Comparison of ENCODE assay signal across 3 cellular contexts in the genomic region with DNA sequence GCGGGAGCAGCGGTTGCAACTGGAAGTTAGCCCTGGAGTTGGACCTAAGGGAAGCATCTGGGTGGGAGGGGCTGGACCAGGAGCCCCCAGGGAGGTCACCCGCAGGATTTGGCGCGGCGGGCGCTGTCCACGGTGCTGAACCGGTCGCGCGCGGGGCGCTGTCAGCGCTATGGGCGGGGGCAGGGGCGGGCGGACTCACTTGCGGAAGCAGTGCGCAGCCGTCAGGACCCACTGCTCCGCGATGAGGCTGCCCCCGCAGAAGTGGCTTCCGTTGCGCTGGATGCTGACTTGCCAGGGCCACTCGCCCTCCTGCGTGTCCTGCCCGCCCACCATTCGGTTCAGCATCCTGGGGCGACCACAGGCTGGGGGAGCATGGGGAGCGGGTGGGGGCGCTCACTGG.
TF ChIP-seq lines count a peak whose summit lies in the region.

No MANE protein-coding gene starts in this region.

TF ChIP-seq in HEK293, 187 proteins besides CTCF, POLR2A, EP300 and RAD21:
- TF ChIP-seq ZNF2 (tag by site-specific recombination; IDR thresholded peaks at IDR 0.05), result no peak
- TF ChIP-seq, protein P1, sequence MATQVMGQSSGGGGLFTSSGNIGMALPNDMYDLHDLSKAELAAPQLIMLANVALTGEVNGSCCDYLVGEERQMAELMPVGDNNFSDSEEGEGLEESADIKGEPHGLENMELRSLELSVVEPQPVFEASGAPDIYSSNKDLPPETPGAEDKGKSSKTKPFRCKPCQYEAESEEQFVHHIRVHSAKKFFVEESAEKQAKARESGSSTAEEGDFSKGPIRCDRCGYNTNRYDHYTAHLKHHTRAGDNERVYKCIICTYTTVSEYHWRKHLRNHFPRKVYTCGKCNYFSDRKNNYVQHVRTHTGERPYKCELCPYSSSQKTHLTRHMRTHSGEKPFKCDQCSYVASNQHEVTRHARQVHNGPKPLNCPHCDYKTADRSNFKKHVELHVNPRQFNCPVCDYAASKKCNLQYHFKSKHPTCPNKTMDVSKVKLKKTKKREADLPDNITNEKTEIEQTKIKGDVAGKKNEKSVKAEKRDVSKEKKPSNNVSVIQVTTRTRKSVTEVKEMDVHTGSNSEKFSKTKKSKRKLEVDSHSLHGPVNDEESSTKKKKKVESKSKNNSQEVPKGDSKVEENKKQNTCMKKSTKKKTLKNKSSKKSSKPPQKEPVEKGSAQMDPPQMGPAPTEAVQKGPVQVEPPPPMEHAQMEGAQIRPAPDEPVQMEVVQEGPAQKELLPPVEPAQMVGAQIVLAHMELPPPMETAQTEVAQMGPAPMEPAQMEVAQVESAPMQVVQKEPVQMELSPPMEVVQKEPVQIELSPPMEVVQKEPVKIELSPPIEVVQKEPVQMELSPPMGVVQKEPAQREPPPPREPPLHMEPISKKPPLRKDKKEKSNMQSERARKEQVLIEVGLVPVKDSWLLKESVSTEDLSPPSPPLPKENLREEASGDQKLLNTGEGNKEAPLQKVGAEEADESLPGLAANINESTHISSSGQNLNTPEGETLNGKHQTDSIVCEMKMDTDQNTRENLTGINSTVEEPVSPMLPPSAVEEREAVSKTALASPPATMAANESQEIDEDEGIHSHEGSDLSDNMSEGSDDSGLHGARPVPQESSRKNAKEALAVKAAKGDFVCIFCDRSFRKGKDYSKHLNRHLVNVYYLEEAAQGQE (tag by site-specific recombination; IDR thresholded peaks at IDR 0.05), result peak; percentile 93
- no peak for TF ChIP-seq ZNF133 (tag by site-specific recombination; IDR thresholded peaks at IDR 0.05)

TF ChIP-seq in WTC11, 78 proteins besides CTCF, POLR2A, EP300 and RAD21 (continues in another document):
- TF ChIP-seq, protein P2, sequence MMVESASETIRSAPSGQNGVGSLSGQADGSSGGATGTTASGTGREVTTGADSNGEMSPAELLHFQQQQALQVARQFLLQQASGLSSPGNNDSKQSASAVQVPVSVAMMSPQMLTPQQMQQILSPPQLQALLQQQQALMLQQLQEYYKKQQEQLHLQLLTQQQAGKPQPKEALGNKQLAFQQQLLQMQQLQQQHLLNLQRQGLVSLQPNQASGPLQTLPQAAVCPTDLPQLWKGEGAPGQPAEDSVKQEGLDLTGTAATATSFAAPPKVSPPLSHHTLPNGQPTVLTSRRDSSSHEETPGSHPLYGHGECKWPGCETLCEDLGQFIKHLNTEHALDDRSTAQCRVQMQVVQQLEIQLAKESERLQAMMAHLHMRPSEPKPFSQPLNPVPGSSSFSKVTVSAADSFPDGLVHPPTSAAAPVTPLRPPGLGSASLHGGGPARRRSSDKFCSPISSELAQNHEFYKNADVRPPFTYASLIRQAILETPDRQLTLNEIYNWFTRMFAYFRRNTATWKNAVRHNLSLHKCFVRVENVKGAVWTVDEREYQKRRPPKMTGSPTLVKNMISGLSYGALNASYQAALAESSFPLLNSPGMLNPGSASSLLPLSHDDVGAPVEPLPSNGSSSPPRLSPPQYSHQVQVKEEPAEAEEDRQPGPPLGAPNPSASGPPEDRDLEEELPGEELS (CRISPR knock-in tag; IDR thresholded peaks at IDR 0.05), result peak; percentile 90
- peak; percentile 78 for TF ChIP-seq JUN (CRISPR knock-in tag; IDR thresholded peaks at IDR 0.05)
- TF ChIP-seq ZNF317 (CRISPR knock-in tag; IDR thresholded peaks at IDR 0.05; ENCODE audit: borderline replicate concordance, low read depth), result peak; percentile 25; the same call in 1 of the 2 replicates
- TF ChIP-seq CREB1 (CRISPR knock-in tag; IDR thresholded peaks at IDR 0.05), result peak; percentile 82
- TF ChIP-seq HMGA2 (CRISPR knock-in tag; IDR thresholded peaks at IDR 0.05), result no peak
- TF ChIP-seq, protein P3, sequence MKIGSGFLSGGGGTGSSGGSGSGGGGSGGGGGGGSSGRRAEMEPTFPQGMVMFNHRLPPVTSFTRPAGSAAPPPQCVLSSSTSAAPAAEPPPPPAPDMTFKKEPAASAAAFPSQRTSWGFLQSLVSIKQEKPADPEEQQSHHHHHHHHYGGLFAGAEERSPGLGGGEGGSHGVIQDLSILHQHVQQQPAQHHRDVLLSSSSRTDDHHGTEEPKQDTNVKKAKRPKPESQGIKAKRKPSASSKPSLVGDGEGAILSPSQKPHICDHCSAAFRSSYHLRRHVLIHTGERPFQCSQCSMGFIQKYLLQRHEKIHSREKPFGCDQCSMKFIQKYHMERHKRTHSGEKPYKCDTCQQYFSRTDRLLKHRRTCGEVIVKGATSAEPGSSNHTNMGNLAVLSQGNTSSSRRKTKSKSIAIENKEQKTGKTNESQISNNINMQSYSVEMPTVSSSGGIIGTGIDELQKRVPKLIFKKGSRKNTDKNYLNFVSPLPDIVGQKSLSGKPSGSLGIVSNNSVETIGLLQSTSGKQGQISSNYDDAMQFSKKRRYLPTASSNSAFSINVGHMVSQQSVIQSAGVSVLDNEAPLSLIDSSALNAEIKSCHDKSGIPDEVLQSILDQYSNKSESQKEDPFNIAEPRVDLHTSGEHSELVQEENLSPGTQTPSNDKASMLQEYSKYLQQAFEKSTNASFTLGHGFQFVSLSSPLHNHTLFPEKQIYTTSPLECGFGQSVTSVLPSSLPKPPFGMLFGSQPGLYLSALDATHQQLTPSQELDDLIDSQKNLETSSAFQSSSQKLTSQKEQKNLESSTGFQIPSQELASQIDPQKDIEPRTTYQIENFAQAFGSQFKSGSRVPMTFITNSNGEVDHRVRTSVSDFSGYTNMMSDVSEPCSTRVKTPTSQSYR (CRISPR knock-in tag; IDR thresholded peaks at IDR 0.05), result 0 out of 2 replicates have a peak, but pooled peaks have one; percentile 61
- TF ChIP-seq, protein P4, sequence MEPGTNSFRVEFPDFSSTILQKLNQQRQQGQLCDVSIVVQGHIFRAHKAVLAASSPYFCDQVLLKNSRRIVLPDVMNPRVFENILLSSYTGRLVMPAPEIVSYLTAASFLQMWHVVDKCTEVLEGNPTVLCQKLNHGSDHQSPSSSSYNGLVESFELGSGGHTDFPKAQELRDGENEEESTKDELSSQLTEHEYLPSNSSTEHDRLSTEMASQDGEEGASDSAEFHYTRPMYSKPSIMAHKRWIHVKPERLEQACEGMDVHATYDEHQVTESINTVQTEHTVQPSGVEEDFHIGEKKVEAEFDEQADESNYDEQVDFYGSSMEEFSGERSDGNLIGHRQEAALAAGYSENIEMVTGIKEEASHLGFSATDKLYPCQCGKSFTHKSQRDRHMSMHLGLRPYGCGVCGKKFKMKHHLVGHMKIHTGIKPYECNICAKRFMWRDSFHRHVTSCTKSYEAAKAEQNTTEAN (CRISPR knock-in tag; IDR thresholded peaks at IDR 0.05), result no peak
- peak; percentile 49; the same call in 1 of the 2 replicates for TF ChIP-seq ESRRA (CRISPR knock-in tag; IDR thresholded peaks at IDR 0.05; ENCODE audit: borderline replicate concordance)
- no peak for TF ChIP-seq PRRX2 (CRISPR knock-in tag; IDR thresholded peaks at IDR 0.05)
- 0 out of 2 replicates have a peak, but pooled peaks have one; percentile 65 for TF ChIP-seq MYBL2 (CRISPR knock-in tag; IDR thresholded peaks at IDR 0.05)
- peak; percentile 18; the same call in 1 of the 2 replicates for TF ChIP-seq SMAD3 (CRISPR knock-in tag; IDR thresholded peaks at IDR 0.05; ENCODE audit: borderline replicate concordance)
- TF ChIP-seq, protein P5, sequence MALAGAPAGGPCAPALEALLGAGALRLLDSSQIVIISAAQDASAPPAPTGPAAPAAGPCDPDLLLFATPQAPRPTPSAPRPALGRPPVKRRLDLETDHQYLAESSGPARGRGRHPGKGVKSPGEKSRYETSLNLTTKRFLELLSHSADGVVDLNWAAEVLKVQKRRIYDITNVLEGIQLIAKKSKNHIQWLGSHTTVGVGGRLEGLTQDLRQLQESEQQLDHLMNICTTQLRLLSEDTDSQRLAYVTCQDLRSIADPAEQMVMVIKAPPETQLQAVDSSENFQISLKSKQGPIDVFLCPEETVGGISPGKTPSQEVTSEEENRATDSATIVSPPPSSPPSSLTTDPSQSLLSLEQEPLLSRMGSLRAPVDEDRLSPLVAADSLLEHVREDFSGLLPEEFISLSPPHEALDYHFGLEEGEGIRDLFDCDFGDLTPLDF (CRISPR knock-in tag; IDR thresholded peaks at IDR 0.05), result 0 out of 2 replicates have a peak, but pooled peaks have one; percentile 23
- TF ChIP-seq GTF2I (CRISPR knock-in tag; conservative IDR thresholded peaks at IDR 0.05), result no peak
- TF ChIP-seq RELA (CRISPR knock-in tag; IDR thresholded peaks at IDR 0.05; ENCODE audit: borderline replicate concordance), result peak; percentile 46; the same call in 1 of the 2 replicates
- TF ChIP-seq USF1 (CRISPR knock-in tag; IDR thresholded peaks at IDR 0.05), result peak; percentile 40; the same call in 1 of the 2 replicates

TF ChIP-seq in HepG2, 621 proteins besides CTCF, POLR2A, EP300 and RAD21 (continues in another document):
- TF ChIP-seq, protein P6, sequence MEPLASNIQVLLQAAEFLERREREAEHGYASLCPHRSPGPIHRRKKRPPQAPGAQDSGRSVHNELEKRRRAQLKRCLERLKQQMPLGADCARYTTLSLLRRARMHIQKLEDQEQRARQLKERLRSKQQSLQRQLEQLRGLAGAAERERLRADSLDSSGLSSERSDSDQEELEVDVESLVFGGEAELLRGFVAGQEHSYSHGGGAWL (CRISPR knock-in tag; IDR thresholded peaks at IDR 0.05), result 0 out of 2 replicates have a peak, but pooled peaks have one; percentile 35
- no peak for TF ChIP-seq GLMP (CRISPR knock-in tag; IDR thresholded peaks at IDR 0.05; ENCODE audit: borderline replicate concordance)
- TF ChIP-seq ZIK1 (CRISPR knock-in tag; IDR thresholded peaks at IDR 0.05; ENCODE audit: borderline replicate concordance, low read depth), result no peak
- peak; percentile 18 for TF ChIP-seq HNRNPLL (IDR thresholded peaks at IDR 0.05; ENCODE audit: low read depth, low read length, poor library complexity, severe bottlenecking)
- peak; percentile 74 for TF ChIP-seq PATZ1 (CRISPR knock-in tag; IDR thresholded peaks at IDR 0.05)
- TF ChIP-seq, protein P7, sequence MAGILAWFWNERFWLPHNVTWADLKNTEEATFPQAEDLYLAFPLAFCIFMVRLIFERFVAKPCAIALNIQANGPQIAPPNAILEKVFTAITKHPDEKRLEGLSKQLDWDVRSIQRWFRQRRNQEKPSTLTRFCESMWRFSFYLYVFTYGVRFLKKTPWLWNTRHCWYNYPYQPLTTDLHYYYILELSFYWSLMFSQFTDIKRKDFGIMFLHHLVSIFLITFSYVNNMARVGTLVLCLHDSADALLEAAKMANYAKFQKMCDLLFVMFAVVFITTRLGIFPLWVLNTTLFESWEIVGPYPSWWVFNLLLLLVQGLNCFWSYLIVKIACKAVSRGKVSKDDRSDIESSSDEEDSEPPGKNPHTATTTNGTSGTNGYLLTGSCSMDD (CRISPR knock-in tag; IDR thresholded peaks at IDR 0.05), result no peak
- TF ChIP-seq GTF2F1 (IDR thresholded peaks at IDR 0.05; ENCODE audit: low read length), result no peak
- no peak for TF ChIP-seq JDP2 (CRISPR knock-in tag; IDR thresholded peaks at IDR 0.05; ENCODE audit: borderline replicate concordance)
- peak; percentile 45 for TF ChIP-seq SALL1 (CRISPR knock-in tag; IDR thresholded peaks at IDR 0.05)
